13 cellular contexts compared by ENCODE assay signal in the genomic region with DNA sequence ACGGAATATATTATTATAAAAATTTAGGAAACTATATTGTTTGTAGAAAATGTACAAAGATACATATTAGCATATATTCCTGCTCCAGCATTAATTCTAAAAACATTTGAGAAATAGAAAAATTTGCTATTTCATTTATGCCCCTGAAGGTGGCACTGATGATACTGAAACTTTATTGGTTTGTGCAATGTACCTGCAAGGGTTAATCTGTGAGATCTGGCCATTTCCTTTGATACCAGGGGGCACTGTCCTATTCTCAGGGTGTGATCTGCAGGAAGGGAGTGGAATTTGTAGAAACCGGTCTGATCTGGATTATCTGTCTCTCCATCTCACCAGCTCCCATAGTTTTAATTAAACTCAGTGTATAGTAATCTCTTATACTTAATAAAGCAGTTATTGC.
DNase-seq lines count a peak whose midpoint lies in the region; ATAC-seq, FAIRE-seq and TF ChIP-seq lines count a peak whose summit lies in the region.
"Had no signal": no experiment of that assay in that cellular context is flagged by ENCODE, and none has a peak within 500 bp of the region (broad histone marks: within the 10 kb centered on the region; RNA-seq: fewer than 3 reads in every experiment).

No MANE protein-coding gene starts in this region.

- H3K4me3 ChIP-seq in GM23248 (no peak overlapping the region), Panc1 (ENCODE audit: low read depth in 2 of 2, low read length in 2 of 2) (no peak overlapping the region), endothelial cell of umbilical vein (replicated peaks in 1 of 3; ENCODE audit: insufficient read depth in 1 of 3, low read depth in 1 of 3, low read length in 3 of 3) (no peak overlapping the region)
- H3K4me3 ChIP-seq: sigmoid colon had no signal

- in situ Hi-C loops in GM23248 (cut with MboI) = loop anchor here (10.0 kb wide), 1 partner anchor 757 kb away; no protein-coding TSS in a partner anchor
- in situ Hi-C loops in Panc1 (cut with HindIII; ENCODE audit: low pct_unique_long_range_greater_than_20kb, low sequenced_read_pairs) = no loop called here

- H3K9me3 ChIP-seq in GM23248 (ENCODE audit: low read depth) = no peaks in the 10 kb centered on the region
- H3K9me3 ChIP-seq in Panc1 (ENCODE audit: control insufficient read depth, insufficient read depth, low read depth, low read length) = no peaks in the 10 kb centered on the region
- no peaks in the 10 kb centered on the region for H3K9me3 ChIP-seq in endothelial cell of umbilical vein (replicated peaks; ENCODE audit: control insufficient read depth, insufficient read depth, low read length)
- H3K9me3 ChIP-seq: sigmoid colon had no signal

- no peaks in the 10 kb centered on the region for H3K27me3 Mint-ChIP-seq in nephron progenitor cell (ENCODE audit: low read depth, poor library complexity)
- no peaks in the 10 kb centered on the region for H3K27me3 Mint-ChIP-seq in activated CD8-positive, alpha-beta memory T cell treated with anti-CD3 and anti-CD28 coated beads, Interleukin-2, amount 10 ng/mL, durations not matched to agents 7 days and 5 days
- H3K27me3 Mint-ChIP-seq in activated T-helper 2 cell treated with anti-CD3 and anti-CD28 coated beads, Interferon-gamma antibody, Interleukin-2, Interleukin-4, amounts not matched to agents 10 μg/mL and 5 μg/mL and 100 μg/mL, durations not matched to agents 14 hours and 24 hours and 36 hours (ENCODE audit: low read depth) = no peaks in the 10 kb centered on the region
- H3K27me3 Mint-ChIP-seq: IgD-negative memory B cell had no signal

- ATAC-seq in Panc1 = no peak
- ATAC-seq in HG02885 (IDR thresholded peaks at IDR 0.05; ENCODE audit: poor library complexity, unreplicated experiment) = no peak
- no peak for ATAC-seq in activated CD8-positive, alpha-beta memory T cell treated with anti-CD3 and anti-CD28 coated beads, Interleukin-2, amount 10 ng/mL, durations not matched to agents 7 days and 5 days
- ATAC-seq in HG03135 (IDR thresholded peaks at IDR 0.05; ENCODE audit: unreplicated experiment) = no peak
- ATAC-seq: activated CD8-positive, alpha-beta T cell treated with anti-CD3 and anti-CD28 coated beads, Interleukin-2, amount 10 ng/mL, durations not matched to agents 7 days and 5 days had no signal

- no peak overlapping the region for H3K27ac ChIP-seq in GM23248
- no peak overlapping the region for H3K27ac ChIP-seq in Panc1 (ENCODE audit: low read length)
- no peak overlapping the region for H3K27ac ChIP-seq in endothelial cell of umbilical vein (ENCODE audit: insufficient read depth, low read depth, low read length)
- H3K27ac ChIP-seq: sigmoid colon had no signal

- H3K79me2 ChIP-seq in GM23248 (ENCODE audit: insufficient read depth) = no peaks in the 10 kb centered on the region
- no peaks in the 10 kb centered on the region for H3K79me2 ChIP-seq in endothelial cell of umbilical vein (ENCODE audit: control insufficient read depth, insufficient read depth, low read length)

- no peak for TF ChIP-seq POLR2A in endothelial cell of umbilical vein (IDR thresholded peaks at IDR 0.05; ENCODE audit: low read depth, low read length)

- no peaks in the 10 kb centered on the region for H3K9me3 Mint-ChIP-seq in nephron progenitor cell
- no peaks in the 10 kb centered on the region for H3K9me3 Mint-ChIP-seq in activated CD8-positive, alpha-beta memory T cell treated with anti-CD3 and anti-CD28 coated beads, Interleukin-2, amount 10 ng/mL, durations not matched to agents 7 days and 5 days (ENCODE audit: low read depth)
- no peaks in the 10 kb centered on the region for H3K9me3 Mint-ChIP-seq in activated T-helper 2 cell treated with anti-CD3 and anti-CD28 coated beads, Interferon-gamma antibody, Interleukin-2, Interleukin-4, amounts not matched to agents 10 μg/mL and 5 μg/mL and 100 μg/mL, durations not matched to agents 14 hours and 24 hours and 36 hours

- dilution Hi-C loops in endothelial cell of umbilical vein (cut with MboI; ENCODE audit: extremely low pct_ligation_motif_present, low sequenced_read_pairs) = no loop called here

- H3K27me3 ChIP-seq in GM23248 (replicated peaks; ENCODE audit: insufficient read depth) (no peaks in the 10 kb centered on the region), Panc1 (ENCODE audit: control insufficient read depth, insufficient read depth, low read length) (no peaks in the 10 kb centered on the region), endothelial cell of umbilical vein (ENCODE audit: control insufficient read depth in 2 of 2, insufficient read depth in 2 of 2, low read length in 2 of 2) (no peaks in the 10 kb centered on the region)
- H3K27me3 ChIP-seq: sigmoid colon had no signal

- no peak overlapping the region for H3K27ac Mint-ChIP-seq in nephron progenitor cell
- H3K27ac Mint-ChIP-seq in activated CD8-positive, alpha-beta memory T cell treated with anti-CD3 and anti-CD28 coated beads, Interleukin-2, amount 10 ng/mL, durations not matched to agents 7 days and 5 days = no peak overlapping the region
- H3K27ac Mint-ChIP-seq in activated T-helper 2 cell treated with anti-CD3 and anti-CD28 coated beads, Interferon-gamma antibody, Interleukin-2, Interleukin-4, amounts not matched to agents 10 μg/mL and 5 μg/mL and 100 μg/mL, durations not matched to agents 14 hours and 24 hours and 36 hours = no peak overlapping the region
- H3K27ac Mint-ChIP-seq: activated CD8-positive, alpha-beta T cell treated with anti-CD3 and anti-CD28 coated beads, Interleukin-2, amount 10 ng/mL, durations not matched to agents 7 days and 5 days; IgD-negative memory B cell had no signal

- no peaks in the 10 kb centered on the region for H3K9me1 ChIP-seq in endothelial cell of umbilical vein (replicated peaks; ENCODE audit: control insufficient read depth, extremely low read depth, insufficient read depth, low read length)

- H3K4me2 ChIP-seq in GM23248 (ENCODE audit: unreplicated experiment) = no peak overlapping the region
- no peak overlapping the region for H3K4me2 ChIP-seq in endothelial cell of umbilical vein (ENCODE audit: insufficient read depth, low read length)

- peak; percentile 22 for DNase-seq in GM23248
- DNase-seq in Panc1 (ENCODE audit: low read depth, low spot score) = no peak
- peak; percentile 64 for DNase-seq in endothelial cell of umbilical vein (ENCODE audit: low read depth, low spot score)
- no peak for DNase-seq in nephron progenitor cell
- DNase-seq in activated CD8-positive, alpha-beta memory T cell treated with anti-CD3 and anti-CD28 coated beads, Interleukin-2, amount 10 ng/mL, durations not matched to agents 7 days and 5 days = no peak
- no peak for DNase-seq in activated T-helper 2 cell treated with anti-CD3 and anti-CD28 coated beads, Interferon-gamma antibody, Interleukin-2, Interleukin-4, amounts not matched to agents 10 μg/mL and 5 μg/mL and 100 μg/mL, durations not matched to agents 14 hours and 24 hours and 36 hours (ENCODE audit: low spot score)
- DNase-seq: activated CD8-positive, alpha-beta T cell treated with anti-CD3 and anti-CD28 coated beads, Interleukin-2, amount 10 ng/mL, durations not matched to agents 7 days and 5 days; NCI-H2171 treated with DMSO at 0.1 percent for 48 hours; sigmoid colon had no signal

- H3K9me2 ChIP-seq in GM23248 (ENCODE audit: insufficient read depth) = no peaks in the 10 kb centered on the region

- TF ChIP-seq CTCF in Panc1 (IDR thresholded peaks at IDR 0.05) (peak; percentile 41; the same call in 1 of the 2 replicates), endothelial cell of umbilical vein (IDR thresholded peaks at IDR 0.05; ENCODE audit: extremely low read depth in 1 of 2, insufficient read depth in 1 of 2, low read depth in 1 of 2, low read length in 2 of 2) (peak; percentile 18 to 30), nephron progenitor cell (IDR thresholded peaks at IDR 0.05) (peak; percentile 10)

- H3K36me3 Mint-ChIP-seq in nephron progenitor cell (ENCODE audit: low read depth) = no peaks in the 10 kb centered on the region
- H3K36me3 Mint-ChIP-seq in activated CD8-positive, alpha-beta memory T cell treated with anti-CD3 and anti-CD28 coated beads, Interleukin-2, amount 10 ng/mL, durations not matched to agents 7 days and 5 days = no peaks in the 10 kb centered on the region
- H3K36me3 Mint-ChIP-seq in activated T-helper 2 cell treated with anti-CD3 and anti-CD28 coated beads, Interferon-gamma antibody, Interleukin-2, Interleukin-4, amounts not matched to agents 10 μg/mL and 5 μg/mL and 100 μg/mL, durations not matched to agents 14 hours and 24 hours and 36 hours (ENCODE audit: low read depth) = no peaks in the 10 kb centered on the region
- H3K36me3 Mint-ChIP-seq: IgD-negative memory B cell had no signal

- H3K9ac ChIP-seq in GM23248 (no peak overlapping the region), endothelial cell of umbilical vein (replicated peaks; ENCODE audit: extremely low read depth, insufficient read depth, low read length) (no peak overlapping the region)

- intact Hi-C loops in Panc1 (cut with micrococcal nuclease; ENCODE audit: unreplicated experiment) = no loop called here
- intact Hi-C loops in endothelial cell of umbilical vein (cut with micrococcal nuclease) = loop anchor here (1.0 to 10.0 kb wide), 5 partner anchors 167 to 765 kb away; no protein-coding TSS in a partner anchor
- intact Hi-C loops in activated T-helper 2 cell treated with anti-CD3 and anti-CD28 coated beads, Interferon-gamma antibody, Interleukin-2, Interleukin-4, amounts not matched to agents 10 μg/mL and 5 μg/mL and 100 μg/mL, durations not matched to agents 14 hours and 24 hours and 36 hours (cut with micrococcal nuclease) = no loop called here

- CTCF ChIA-PET in Panc1 (lab: Charles Lee) (no interaction called here), endothelial cell of umbilical vein (lab: Charles Lee) (interaction anchor here (0.7 to 2.7 kb wide), 15 partner anchors 13 to 804 kb away, joined by 3 to 13 read pairs (median 5); partner anchors contain the start of gene HTR1B)
- CTCF ChIA-PET in activated CD8-positive, alpha-beta memory T cell treated with anti-CD3 and anti-CD28 coated beads, Interleukin-2, amount 10 ng/mL, durations not matched to agents 7 days and 5 days (lab: Charles Lee) = no interaction called here

- BruUV-seq in Panc1 (replicated peaks; lab: Mats Ljungman, UMichigan) (no TSS peak), endothelial cell of umbilical vein (replicated peaks; lab: Mats Ljungman, UMichigan) (no TSS peak)

- no peaks in the 10 kb centered on the region for H3K36me3 ChIP-seq in GM23248 (ENCODE audit: low read depth)
- no peaks in the 10 kb centered on the region for H3K36me3 ChIP-seq in Panc1 (ENCODE audit: control insufficient read depth, insufficient read depth, low read length)
- no peaks in the 10 kb centered on the region for H3K36me3 ChIP-seq in endothelial cell of umbilical vein (ENCODE audit: control insufficient read depth in 2 of 2, extremely low read depth in 1 of 2, insufficient read depth in 2 of 2, low read length in 2 of 2)
- H3K36me3 ChIP-seq: sigmoid colon had no signal

- POLR2A ChIA-PET in Panc1 (lab: Charles Lee) (no interaction called here), endothelial cell of umbilical vein (lab: Charles Lee) (no interaction called here)

- H3F3A ChIP-seq in GM23248 (ENCODE audit: insufficient read depth) = no peaks in the 10 kb centered on the region

- H4K20me1 ChIP-seq in GM23248 (ENCODE audit: insufficient read depth) (no peaks in the 10 kb centered on the region), endothelial cell of umbilical vein (replicated peaks; ENCODE audit: control insufficient read depth, extremely low read depth, insufficient read depth, low read length) (no peaks in the 10 kb centered on the region)

- H2AFZ ChIP-seq in GM23248 (no peak overlapping the region), endothelial cell of umbilical vein (ENCODE audit: low read depth, low read length) (no peak overlapping the region)

- peaks cover 13% of the 10 kb centered on the region for H3K4me1 Mint-ChIP-seq in nephron progenitor cell
- no peaks in the 10 kb centered on the region for H3K4me1 Mint-ChIP-seq in activated CD8-positive, alpha-beta memory T cell treated with anti-CD3 and anti-CD28 coated beads, Interleukin-2, amount 10 ng/mL, durations not matched to agents 7 days and 5 days
- H3K4me1 Mint-ChIP-seq in activated T-helper 2 cell treated with anti-CD3 and anti-CD28 coated beads, Interferon-gamma antibody, Interleukin-2, Interleukin-4, amounts not matched to agents 10 μg/mL and 5 μg/mL and 100 μg/mL, durations not matched to agents 14 hours and 24 hours and 36 hours (ENCODE audit: low read depth) = no peaks in the 10 kb centered on the region
- H3K4me1 Mint-ChIP-seq: IgD-negative memory B cell had no signal

- peak; percentile 52 for FAIRE-seq in endothelial cell of umbilical vein (lab: Jason Lieb, UNC)
- FAIRE-seq: frontal cortex had no signal

- no peaks in the 10 kb centered on the region for H3K4me1 ChIP-seq in GM23248 (ENCODE audit: insufficient read depth)
- peaks cover 4% of the 10 kb centered on the region; the same call in 1 of the 2 replicates for H3K4me1 ChIP-seq in Panc1 (ENCODE audit: control insufficient read depth, insufficient read depth, low read length)
- peaks cover 9% of the 10 kb centered on the region for H3K4me1 ChIP-seq in endothelial cell of umbilical vein (ENCODE audit: control insufficient read depth, extremely low read depth, insufficient read depth, low read length)
- H3K4me1 ChIP-seq: sigmoid colon had no signal

- no peak overlapping the region for H3K4me3 Mint-ChIP-seq in nephron progenitor cell
- no peak overlapping the region for H3K4me3 Mint-ChIP-seq in activated CD8-positive, alpha-beta memory T cell treated with anti-CD3 and anti-CD28 coated beads, Interleukin-2, amount 10 ng/mL, durations not matched to agents 7 days and 5 days
- no peak overlapping the region for H3K4me3 Mint-ChIP-seq in activated T-helper 2 cell treated with anti-CD3 and anti-CD28 coated beads, Interferon-gamma antibody, Interleukin-2, Interleukin-4, amounts not matched to agents 10 μg/mL and 5 μg/mL and 100 μg/mL, durations not matched to agents 14 hours and 24 hours and 36 hours (ENCODE audit: low read depth)
- H3K4me3 Mint-ChIP-seq: activated CD8-positive, alpha-beta T cell treated with anti-CD3 and anti-CD28 coated beads, Interleukin-2, amount 10 ng/mL, durations not matched to agents 7 days and 5 days; IgD-negative memory B cell had no signal

- 20 to 29% methylated on average over 2 of the region's 2 CpGs for WGBS in GM23248 (ENCODE audit: low coverage in 1 of 2, low lambda C conversion rate in 2 of 2, missing lambda C conversion rate in 2 of 2), 2 experiments

Comparison
In these comparisons a context has a peak if more than half of its experiments do, and no peak if none do; other contexts are left out.
1. DNase-seq: peak in GM23248 (single experiment) and endothelial cell of umbilical vein (single experiment); none in Panc1 (single experiment), nephron progenitor cell (single experiment), activated CD8-positive, alpha-beta memory T cell treated with anti-CD3 and anti-CD28 coated beads, Interleukin-2, amount 10 ng/mL, durations not matched to agents 7 days and 5 days (single experiment) and activated T-helper 2 cell treated with anti-CD3 and anti-CD28 coated beads, Interferon-gamma antibody, Interleukin-2, Interleukin-4, amounts not matched to agents 10 μg/mL and 5 μg/mL and 100 μg/mL, durations not matched to agents 14 hours and 24 hours and 36 hours (single experiment).
2. Peak in every context shown above with its lines, with median percentiles within 50 percentile points of each other: CTCF ChIP-seq.